14 cellular contexts compared by ENCODE assay signal in genomic region chr15:70066004-70066403, GRCh38. TPM values are rescaled to one million over a fixed set of nuclear protein-coding genes. Genes with fewer than 3 reads are reported as not detected.
A peak's percentile ranks its signal among the peaks of the same experiment; 100 is the strongest.
DNase-seq lines count a peak whose midpoint lies in the region; ATAC-seq and TF ChIP-seq lines count a peak whose summit lies in the region.
"Had no signal": no experiment of that assay in that cellular context is flagged by ENCODE, and none has a peak within 500 bp of the region (broad histone marks: within the 10 kb centered on the region; RNA-seq: fewer than 3 reads in every experiment).

No MANE protein-coding gene starts in this region.

- H3K4me3 ChIP-seq in H7 (ENCODE audit: insufficient read depth, low read depth, low read length) (no peak overlapping the region), IMR-90 (ENCODE audit: insufficient read depth, low read depth, low read length) (no peak overlapping the region), osteoblast (ENCODE audit: insufficient read depth, low read length) (no peak overlapping the region)
- H3K4me3 ChIP-seq: HAP-1 had no signal

- WGBS in IMR-90 (ENCODE audit: extremely low coverage in 2 of 2, insufficient read length in 1 of 2), 2 experiments = 100% methylated on average over 2 of the region's 12 CpGs; no CpG with 5 or more reads in 1 of the 2 experiments

- H3K4me1 ChIP-seq in IMR-90 (ENCODE audit: control insufficient read depth, insufficient read depth, low read length) (peaks cover 21% of the 10 kb centered on the region), osteoblast (ENCODE audit: insufficient read depth, low read length) (peaks cover 21% of the 10 kb centered on the region)
- H3K4me1 ChIP-seq: Caco-2 had no signal

- H3K14ac ChIP-seq in IMR-90 (replicated peaks; ENCODE audit: low read depth, low read length) = no peak overlapping the region

- no peak for TF ChIP-seq POLR2A in IMR-90 (IDR thresholded peaks at IDR 0.05; ENCODE audit: low read depth, low read length)

- H4K5ac ChIP-seq in IMR-90 (ENCODE audit: low read depth, low read length) = no peak overlapping the region

- H2AFZ ChIP-seq in IMR-90 (replicated peaks; ENCODE audit: low read length, poor library complexity) (no peak overlapping the region), osteoblast (ENCODE audit: low read length) (no peak overlapping the region)

- peak overlapping the region; percentile 8; the same call in 1 of the 2 replicates for H3K4ac ChIP-seq in IMR-90 (ENCODE audit: low read depth, low read length)

- H2AK9ac ChIP-seq in IMR-90 (replicated peaks; ENCODE audit: low read depth, low read length, poor library complexity) = no peak overlapping the region

- H3K79me1 ChIP-seq in IMR-90 (ENCODE audit: low read depth in 1 of 2, low read length in 2 of 2) = peaks cover 24 to 66% of the 10 kb centered on the region in 2 experiments

- H2BK15ac ChIP-seq in IMR-90 (ENCODE audit: low read depth, low read length) = no peak overlapping the region

- no peak overlapping the region for H2BK20ac ChIP-seq in IMR-90 (ENCODE audit: low read depth, low read length)

- H3K9me3 ChIP-seq in IMR-90 (ENCODE audit: control insufficient read depth, insufficient read depth, low read length) (no peaks in the 10 kb centered on the region), osteoblast (ENCODE audit: low read depth, low read length) (no peaks in the 10 kb centered on the region)
- H3K9me3 ChIP-seq: Caco-2, HAP-1 had no signal

- H3K36me3 ChIP-seq in H7 (replicated peaks; ENCODE audit: control insufficient read depth, insufficient read depth, low read length) = peaks cover 44% of the 10 kb centered on the region
- peaks cover 55% of the 10 kb centered on the region for H3K36me3 ChIP-seq in IMR-90 (ENCODE audit: control insufficient read depth, insufficient read depth, low read length)
- H3K36me3 ChIP-seq in osteoblast (ENCODE audit: insufficient read depth, low read length) = peaks cover 67% of the 10 kb centered on the region

- no peak for TF ChIP-seq RAD21 in IMR-90 (IDR thresholded peaks at IDR 0.05; ENCODE audit: low read length)

- H3K79me2 ChIP-seq in osteoblast (ENCODE audit: insufficient read depth, low read length) = peaks cover 7% of the 10 kb centered on the region

- no peak overlapping the region for H2AK5ac ChIP-seq in IMR-90 (ENCODE audit: low read depth, low read length)

- POLR2A ChIA-PET in IMR-90 (lab: Charles Lee; ENCODE audit: unreplicated experiment) = no interaction called here

- BruUV-seq in IMR-90 (replicated peaks; lab: Mats Ljungman, UMichigan) = no TSS peak

- no peak overlapping the region for H3K9ac ChIP-seq in IMR-90 (ENCODE audit: low read depth, low read length)

- TF ChIP-seq CTCF in IMR-90 (conservative IDR thresholded peaks at IDR 0.05; ENCODE audit: low read depth, low read length) (no peak), osteoblast (IDR thresholded peaks at IDR 0.05; ENCODE audit: extremely low read depth, low read depth, low read length) (no peak)

- no peak overlapping the region for H2BK120ac ChIP-seq in IMR-90 (ENCODE audit: low read depth, low read length)

- no peak overlapping the region for H4K91ac ChIP-seq in IMR-90 (ENCODE audit: insufficient read depth, low read depth, low read length)

- no peak overlapping the region for H2BK5ac ChIP-seq in IMR-90 (ENCODE audit: low read depth, low read length, poor library complexity, severe bottlenecking)

- no peaks in the 10 kb centered on the region for H3K27me3 ChIP-seq in H7 (ENCODE audit: control insufficient read depth, insufficient read depth, low read length)
- no peaks in the 10 kb centered on the region for H3K27me3 ChIP-seq in IMR-90 (ENCODE audit: control insufficient read depth, insufficient read depth, low read length)
- no peaks in the 10 kb centered on the region for H3K27me3 ChIP-seq in osteoblast (ENCODE audit: insufficient read depth, low read length)

- no peak overlapping the region for H4K8ac ChIP-seq in IMR-90 (ENCODE audit: low read depth in 2 of 2, low read length in 2 of 2)

- intact Hi-C loops in IMR-90 (cut with micrococcal nuclease) = no loop called here

- peaks cover 21% of the 10 kb centered on the region; the same call in 1 of the 2 replicates for H3K9me1 ChIP-seq in IMR-90 (ENCODE audit: insufficient read depth, low read length)

- H3K18ac ChIP-seq in IMR-90 (ENCODE audit: low read depth, low read length) = no peak overlapping the region

- H3K23ac ChIP-seq in IMR-90 (ENCODE audit: low read depth, low read length) = no peak overlapping the region

- peak overlapping the region; percentile 6; the same call in 1 of the 2 replicates for H3K27ac ChIP-seq in IMR-90 (ENCODE audit: insufficient read depth, low read length)
- peak overlapping the region; percentile 50 for H3K27ac ChIP-seq in osteoblast (ENCODE audit: low read depth, low read length)
- H3K27ac ChIP-seq: HL-60 had no signal

- DNase-seq in H7 (peak; percentile 72), IMR-90 (no peak), osteoblast (ENCODE audit: insufficient read length, low spot score, missing footprints) (no peak), NCI-H524 (lab: John Stamatoyannopoulos, UW) (no peak)
- DNase-seq in activated CD8-positive, alpha-beta memory T cell treated with anti-CD3 and anti-CD28 coated beads, Interleukin-2, amount 50 U/mL, for 48 hours = no peak
- DNase-seq in activated effector memory CD4-positive, alpha-beta T cell treated with anti-CD3 and anti-CD28 coated beads, Interleukin-2, amount 50 U/mL, for 16 hours = no peak
- DNase-seq: Caco-2; CD8-positive, alpha-beta memory T cell; DND-41; GDM1; KBM-7 had no signal

- in situ Hi-C loops in IMR-90 (cut with MboI; ENCODE audit: low sequenced_read_pairs) = no loop called here

- CTCF ChIA-PET in IMR-90 (lab: Yijun Ruan, JAX) = no interaction called here

- dilution Hi-C loops in IMR-90 (cut with HindIII; ENCODE audit: low sequenced_read_pairs, unreplicated experiment) = no loop called here

- H4K20me1 ChIP-seq in IMR-90 (ENCODE audit: insufficient read depth, low read length) (peaks cover 58% of the 10 kb centered on the region), osteoblast (ENCODE audit: insufficient read depth, low read length) (peaks cover 59% of the 10 kb centered on the region)

- H3K4me2 ChIP-seq in IMR-90 (ENCODE audit: low read depth, low read length) (no peak overlapping the region), osteoblast (ENCODE audit: insufficient read depth, low read length) (no peak overlapping the region)

- ATAC-seq in IMR-90 (ENCODE audit: low read depth) (no peak), GM19397 (IDR thresholded peaks at IDR 0.05; ENCODE audit: unreplicated experiment) (no peak)

- no peak overlapping the region for H3K56ac ChIP-seq in IMR-90 (ENCODE audit: extremely low read depth, insufficient read depth, low read length)

TF ChIP-seq in IMR-90, 13 proteins besides CTCF, POLR2A, EP300 and RAD21:
- TF ChIP-seq BHLHE40 (IDR thresholded peaks at IDR 0.05; ENCODE audit: low read depth, low read length) = no peak
- TF ChIP-seq ELK1 (IDR thresholded peaks at IDR 0.05; ENCODE audit: borderline replicate concordance, low read depth, low read length) = no peak
- no peak for TF ChIP-seq CHD1 (IDR thresholded peaks at IDR 0.05; ENCODE audit: low read depth, low read length)
- no peak for TF ChIP-seq RCOR1 (IDR thresholded peaks at IDR 0.05; ENCODE audit: insufficient replicate concordance, low read length)
- no peak for TF ChIP-seq MAFK (IDR thresholded peaks at IDR 0.05; ENCODE audit: low read depth, low read length)
- TF ChIP-seq SMC3 (IDR thresholded peaks at IDR 0.05; ENCODE audit: low read depth, low read length) = no peak
- TF ChIP-seq CEBPB (IDR thresholded peaks at IDR 0.05; ENCODE audit: low read depth, low read length) = no peak
- TF ChIP-seq MXI1 (IDR thresholded peaks at IDR 0.05; ENCODE audit: borderline replicate concordance, low read depth, low read length) = no peak
- no peak for TF ChIP-seq USF2 (IDR thresholded peaks at IDR 0.05; ENCODE audit: low read depth, low read length)

RNA-seq across cellular contexts. Expression of gene TLE3, which starts 31.7 kb away (rescaled TPM):
- total RNA-seq in H7 (2014; rRNA removed; shearing (Covaris generic)) = 83.5 and 108 TPM in 2 replicates
- total RNA-seq in IMR-90 (2012; rRNA removed) (5.6 and 6.5 TPM in 2 replicates), osteoblast (21.5 and 29.7 TPM in 2 replicates)
- polyA plus RNA-seq in IMR-90 (2012; rRNA removed) = 15.2 and 16.3 TPM in 2 replicates
- 15.9 and 20.8 TPM in 2 replicates for polyA plus RNA-seq in IMR-90 (2012; cell fraction: cytosol; rRNA removed)
- 43.1 and 63.1 TPM in 2 replicates for polyA plus RNA-seq in IMR-90 (2012; cell fraction: nucleus; rRNA removed; ENCODE audit: low replicate concordance)
